ENCODE assay signal across 17 cellular contexts in genomic region chr5:156497816-156498215, GRCh38.
DNase-seq lines count a peak whose midpoint lies in the region; ATAC-seq, FAIRE-seq and TF ChIP-seq lines count a peak whose summit lies in the region.
"Had no signal": no experiment of that assay in that cellular context is flagged by ENCODE, and none has a peak within 500 bp of the region (broad histone marks: within the 10 kb centered on the region; RNA-seq: fewer than 3 reads in every experiment).

No MANE protein-coding gene starts in this region.

- H3K23ac ChIP-seq in IMR-90 (ENCODE audit: low read depth, low read length) = no peak overlapping the region

- no peak overlapping the region for H2AK9ac ChIP-seq in IMR-90 (replicated peaks; ENCODE audit: low read depth, low read length, poor library complexity)

- POLR2A ChIA-PET in A549 (lab: Yijun Ruan, JAX) = no interaction called here
- POLR2A ChIA-PET in IMR-90 (lab: Charles Lee; ENCODE audit: unreplicated experiment) = no interaction called here
- POLR2A ChIA-PET in GM10248 (lab: Yijun Ruan, JAX) = no interaction called here

- in situ Hi-C loops in IMR-90 (cut with MboI; ENCODE audit: low sequenced_read_pairs) = no loop called here

- intact Hi-C loops in IMR-90 (cut with micrococcal nuclease) = no loop called here

- no peak overlapping the region for H4K8ac ChIP-seq in IMR-90 (ENCODE audit: low read depth in 2 of 2, low read length in 2 of 2)

- 0 out of 6 replicates have a peak overlapping the region, but pooled peaks of 1 of the 2 experiments have one; percentile 33 for H3K27ac ChIP-seq in A549
- no peak overlapping the region for H3K27ac ChIP-seq in IMR-90 (ENCODE audit: insufficient read depth, low read length)
- H3K27ac ChIP-seq in muscle layer of duodenum (ENCODE audit: low read length) = peak overlapping the region; percentile 70
- H3K27ac ChIP-seq: foreskin keratinocyte, skin epidermis, suprapubic skin had no signal

- dilution Hi-C loops in IMR-90 (cut with HindIII; ENCODE audit: low sequenced_read_pairs, unreplicated experiment) = no loop called here

- H3K27ac Mint-ChIP-seq in stimulated activated naive CD8-positive, alpha-beta T cell treated with anti-CD3 and anti-CD28 coated beads, Interleukin-15, amount 100 ng/mL, for 72 hours = no peak overlapping the region
- no peak overlapping the region for H3K27ac Mint-ChIP-seq in activated naive CD4-positive, alpha-beta T cell treated with anti-CD3 and anti-CD28 coated beads, Interleukin-2, amount 50 U/mL, for 72 hours
- H3K27ac Mint-ChIP-seq: activated T-cell treated with anti-CD3 and anti-CD28 coated beads, Interleukin-2, amount 50 U/mL, for 72 hours; IgD-negative memory B cell; immature natural killer cell; naive thymus-derived CD4-positive, alpha-beta T cell; T-cell had no signal

- TF ChIP-seq RAD21 in A549 (conservative IDR thresholded peaks at IDR 0.05 in 1 of 2, IDR thresholded peaks at IDR 0.05 in 1 of 2) (no peak), IMR-90 (IDR thresholded peaks at IDR 0.05; ENCODE audit: low read length) (no peak)

- H3K4me3 ChIP-seq in A549 = no peak overlapping the region
- H3K4me3 ChIP-seq in IMR-90 (ENCODE audit: insufficient read depth, low read depth, low read length) = no peak overlapping the region
- no peak overlapping the region for H3K4me3 ChIP-seq in muscle layer of duodenum (ENCODE audit: low read depth in 1 of 2, low read length in 2 of 2)
- H3K4me3 ChIP-seq: skin epidermis, suprapubic skin had no signal

- H4K91ac ChIP-seq in IMR-90 (ENCODE audit: insufficient read depth, low read depth, low read length) = no peak overlapping the region

- FAIRE-seq in A549 (lab: Jason Lieb, UNC) = no peak

- H3K36me3 ChIP-seq in IMR-90 (ENCODE audit: control insufficient read depth, insufficient read depth, low read length) (no peaks in the 10 kb centered on the region), muscle layer of duodenum (ENCODE audit: control insufficient read depth in 1 of 2, insufficient read depth in 2 of 2, low read length in 2 of 2) (no peaks in the 10 kb centered on the region)
- H3K36me3 ChIP-seq: suprapubic skin had no signal

- H2BK5ac ChIP-seq in IMR-90 (ENCODE audit: low read depth, low read length, poor library complexity, severe bottlenecking) = peak overlapping the region; percentile 45

- H3K27me3 ChIP-seq in IMR-90 (ENCODE audit: control insufficient read depth, insufficient read depth, low read length) (no peaks in the 10 kb centered on the region), muscle layer of duodenum (ENCODE audit: low read depth, low read length) (no peaks in the 10 kb centered on the region)
- H3K27me3 ChIP-seq: foreskin keratinocyte, suprapubic skin had no signal

- no peak for TF ChIP-seq POLR2A in A549 (IDR thresholded peaks at IDR 0.05; ENCODE audit: low read length)
- TF ChIP-seq POLR2A in IMR-90 (IDR thresholded peaks at IDR 0.05; ENCODE audit: low read depth, low read length) = no peak

- no peak overlapping the region for H3K56ac ChIP-seq in IMR-90 (ENCODE audit: extremely low read depth, insufficient read depth, low read length)

- TF ChIP-seq CTCF in A549 (IDR thresholded peaks at IDR 0.05) = no peak
- TF ChIP-seq CTCF in IMR-90 (conservative IDR thresholded peaks at IDR 0.05; ENCODE audit: low read depth, low read length) = no peak
- TF ChIP-seq CTCF in GM10248 (IDR thresholded peaks at IDR 0.05; ENCODE audit: control extremely low read depth, extremely low read depth, low read depth, missing control alignments) = no peak

- H3K9me1 ChIP-seq in IMR-90 (ENCODE audit: insufficient read depth, low read length) = 0 out of 2 replicates have a peak, but pooled peaks cover 3% of the 10 kb centered on the region

- no peaks in the 10 kb centered on the region for H3K9me3 Mint-ChIP-seq in stimulated activated naive CD8-positive, alpha-beta T cell treated with anti-CD3 and anti-CD28 coated beads, Interleukin-15, amount 100 ng/mL, for 72 hours
- H3K9me3 Mint-ChIP-seq in activated naive CD4-positive, alpha-beta T cell treated with anti-CD3 and anti-CD28 coated beads, Interleukin-2, amount 50 U/mL, for 72 hours = no peaks in the 10 kb centered on the region
- H3K9me3 Mint-ChIP-seq: activated T-cell treated with anti-CD3 and anti-CD28 coated beads, Interleukin-2, amount 50 U/mL, for 72 hours; immature natural killer cell; T-cell had no signal

- CTCF ChIA-PET in A549 (lab: Yijun Ruan, JAX) (interaction anchor here (0.6 to 0.7 kb wide), 3 partner anchors 80 to 131 kb away, joined by 3 read pairs; no protein-coding TSS in a partner anchor), IMR-90 (lab: Yijun Ruan, JAX) (interaction anchor here (0.5 to 0.7 kb wide), 4 partner anchors 13 to 639 kb away, joined by 3 to 8 read pairs (median 5); no protein-coding TSS in a partner anchor), GM10248 (lab: Yijun Ruan, JAX) (no interaction called here)

- 0 out of 3 replicates have a peak overlapping the region, but pooled peaks have one; percentile 15 for H3K4me2 ChIP-seq in A549
- no peak overlapping the region; the same call in 1 of the 2 replicates for H3K4me2 ChIP-seq in IMR-90 (ENCODE audit: low read depth, low read length)

- no peak overlapping the region for H4K5ac ChIP-seq in IMR-90 (ENCODE audit: low read depth, low read length)

- no peak overlapping the region for H2AFZ ChIP-seq in IMR-90 (replicated peaks; ENCODE audit: low read length, poor library complexity)

- no peak overlapping the region for H2BK120ac ChIP-seq in IMR-90 (ENCODE audit: low read depth, low read length)

- no peak overlapping the region for H2AK5ac ChIP-seq in IMR-90 (ENCODE audit: low read depth, low read length)

- no TSS peak for BruUV-seq in IMR-90 (replicated peaks; lab: Mats Ljungman, UMichigan)

- TF ChIP-seq EP300 in A549 (IDR thresholded peaks at IDR 0.05) = no peak

- peak overlapping the region; percentile 64; the same call in 1 of the 2 replicates for H3K18ac ChIP-seq in IMR-90 (ENCODE audit: low read depth, low read length)

- H3K14ac ChIP-seq in IMR-90 (replicated peaks; ENCODE audit: low read depth, low read length) = no peak overlapping the region

- no peak overlapping the region for H3K9ac ChIP-seq in IMR-90 (ENCODE audit: low read depth, low read length)

- H3K4ac ChIP-seq in IMR-90 (ENCODE audit: low read depth, low read length) = no peak overlapping the region

- H3K27me3 Mint-ChIP-seq in stimulated activated naive CD8-positive, alpha-beta T cell treated with anti-CD3 and anti-CD28 coated beads, Interleukin-15, amount 100 ng/mL, for 72 hours = no peaks in the 10 kb centered on the region

- H3K9me3 ChIP-seq in A549 (no peaks in the 10 kb centered on the region), IMR-90 (ENCODE audit: control insufficient read depth, insufficient read depth, low read length) (no peaks in the 10 kb centered on the region), muscle layer of duodenum (ENCODE audit: control insufficient read depth in 1 of 2, low read length in 2 of 2) (no peaks in the 10 kb centered on the region)
- H3K9me3 ChIP-seq: suprapubic skin had no signal

- no peaks in the 10 kb centered on the region for H3K36me3 Mint-ChIP-seq in activated naive CD4-positive, alpha-beta T cell treated with anti-CD3 and anti-CD28 coated beads, Interleukin-2, amount 50 U/mL, for 72 hours
- H3K36me3 Mint-ChIP-seq: IgD-negative memory B cell; immature natural killer cell; naive thymus-derived CD4-positive, alpha-beta T cell; T-cell had no signal

- no peak for DNase-seq in A549 (ENCODE audit: low read depth in 1 of 2, low spot score in 1 of 2)
- DNase-seq in IMR-90 = peak; percentile 74
- no peak for DNase-seq in T-helper 2 cell
- no peak for DNase-seq in stimulated activated naive CD8-positive, alpha-beta T cell treated with anti-CD3 and anti-CD28 coated beads, Interleukin-15, amount 100 ng/mL, for 72 hours
- no peak for DNase-seq in activated naive CD4-positive, alpha-beta T cell treated with anti-CD3 and anti-CD28 coated beads, Interleukin-2, amount 50 U/mL, for 72 hours (ENCODE audit: low spot score in 2 of 2)
- DNase-seq in GM10248 (ENCODE audit: extremely low spot score) = no peak
- DNase-seq: activated T-cell treated with anti-CD3 and anti-CD28 coated beads, Interleukin-2, amount 50 U/mL, for 72 hours; COR-L47; immature natural killer cell; naive thymus-derived CD4-positive, alpha-beta T cell; T-cell had no signal

- no peaks in the 10 kb centered on the region for H4K20me1 ChIP-seq in IMR-90 (ENCODE audit: insufficient read depth, low read length)

- H3K4me1 Mint-ChIP-seq in stimulated activated naive CD8-positive, alpha-beta T cell treated with anti-CD3 and anti-CD28 coated beads, Interleukin-15, amount 100 ng/mL, for 72 hours = no peaks in the 10 kb centered on the region
- H3K4me1 Mint-ChIP-seq: IgD-negative memory B cell; immature natural killer cell; naive thymus-derived CD4-positive, alpha-beta T cell; T-cell had no signal

- ATAC-seq in A549 (no peak), IMR-90 (ENCODE audit: low read depth) (peak; percentile 78), esophagus mucosa (peak; percentile 69)
- no peak for ATAC-seq in stimulated activated naive CD8-positive, alpha-beta T cell treated with anti-CD3 and anti-CD28 coated beads, Interleukin-15, amount 100 ng/mL, for 72 hours
- ATAC-seq in activated naive CD4-positive, alpha-beta T cell treated with anti-CD3 and anti-CD28 coated beads, Interleukin-2, amount 50 U/mL, for 72 hours = no peak
- ATAC-seq: activated T-cell treated with anti-CD3 and anti-CD28 coated beads, Interleukin-2, amount 50 U/mL, for 72 hours; foreskin keratinocyte; naive thymus-derived CD4-positive, alpha-beta T cell; T-cell had no signal

- WGBS in A549 (ENCODE audit: missing lambda C conversion rate) = 50% methylated on average over 3 of the region's 3 CpGs
- 6% methylated on average over 2 of the region's 3 CpGs; no CpG with 5 or more reads in 1 of the 2 experiments for WGBS in IMR-90 (ENCODE audit: extremely low coverage in 2 of 2, insufficient read length in 1 of 2), 2 experiments

- H3K4me1 ChIP-seq in A549 (0 out of 3 replicates have a peak, but pooled peaks cover 13% of the 10 kb centered on the region), IMR-90 (ENCODE audit: control insufficient read depth, insufficient read depth, low read length) (peaks cover 2% of the 10 kb centered on the region), muscle layer of duodenum (ENCODE audit: control insufficient read depth in 1 of 2, insufficient read depth in 2 of 2, low read length in 2 of 2) (peaks cover 3 to 13% of the 10 kb centered on the region in 2 donors)
- H3K4me1 ChIP-seq: foreskin keratinocyte, suprapubic skin had no signal

- H3K79me1 ChIP-seq in IMR-90 (ENCODE audit: low read depth in 1 of 2, low read length in 2 of 2) = no peaks in the 10 kb centered on the region; a peak in 1 of 4 replicates

- H3K4me3 Mint-ChIP-seq in stimulated activated naive CD8-positive, alpha-beta T cell treated with anti-CD3 and anti-CD28 coated beads, Interleukin-15, amount 100 ng/mL, for 72 hours = no peak overlapping the region
- H3K4me3 Mint-ChIP-seq: activated T-cell treated with anti-CD3 and anti-CD28 coated beads, Interleukin-2, amount 50 U/mL, for 72 hours; IgD-negative memory B cell; immature natural killer cell; naive thymus-derived CD4-positive, alpha-beta T cell; T-cell had no signal

- no peak overlapping the region for H2BK20ac ChIP-seq in IMR-90 (ENCODE audit: low read depth, low read length)

- H2BK15ac ChIP-seq in IMR-90 (ENCODE audit: low read depth, low read length) = no peak overlapping the region

TF ChIP-seq in A549, 52 proteins besides CTCF, POLR2A, EP300 and RAD21 (continues in another document):
- no peak for TF ChIP-seq SREBF2 (IDR thresholded peaks at IDR 0.05)

TF ChIP-seq in IMR-90, 13 proteins besides CTCF, POLR2A, EP300 and RAD21 (continues in another document):
- TF ChIP-seq CEBPB (IDR thresholded peaks at IDR 0.05; ENCODE audit: low read depth, low read length) = peak; percentile 66

Comparison
In these comparisons a context has a peak if more than half of its experiments do, and no peak if none do; other contexts are left out.
1. ATAC-seq: peak in IMR-90 (single experiment) and esophagus mucosa (single experiment); none in A549 (0 of 2), stimulated activated naive CD8-positive, alpha-beta T cell treated with anti-CD3 and anti-CD28 coated beads, Interleukin-15, amount 100 ng/mL, for 72 hours (single experiment) and activated naive CD4-positive, alpha-beta T cell treated with anti-CD3 and anti-CD28 coated beads, Interleukin-2, amount 50 U/mL, for 72 hours (0 of 2).